ENCODE assay signal across 8 cellular contexts in the genomic region with DNA sequence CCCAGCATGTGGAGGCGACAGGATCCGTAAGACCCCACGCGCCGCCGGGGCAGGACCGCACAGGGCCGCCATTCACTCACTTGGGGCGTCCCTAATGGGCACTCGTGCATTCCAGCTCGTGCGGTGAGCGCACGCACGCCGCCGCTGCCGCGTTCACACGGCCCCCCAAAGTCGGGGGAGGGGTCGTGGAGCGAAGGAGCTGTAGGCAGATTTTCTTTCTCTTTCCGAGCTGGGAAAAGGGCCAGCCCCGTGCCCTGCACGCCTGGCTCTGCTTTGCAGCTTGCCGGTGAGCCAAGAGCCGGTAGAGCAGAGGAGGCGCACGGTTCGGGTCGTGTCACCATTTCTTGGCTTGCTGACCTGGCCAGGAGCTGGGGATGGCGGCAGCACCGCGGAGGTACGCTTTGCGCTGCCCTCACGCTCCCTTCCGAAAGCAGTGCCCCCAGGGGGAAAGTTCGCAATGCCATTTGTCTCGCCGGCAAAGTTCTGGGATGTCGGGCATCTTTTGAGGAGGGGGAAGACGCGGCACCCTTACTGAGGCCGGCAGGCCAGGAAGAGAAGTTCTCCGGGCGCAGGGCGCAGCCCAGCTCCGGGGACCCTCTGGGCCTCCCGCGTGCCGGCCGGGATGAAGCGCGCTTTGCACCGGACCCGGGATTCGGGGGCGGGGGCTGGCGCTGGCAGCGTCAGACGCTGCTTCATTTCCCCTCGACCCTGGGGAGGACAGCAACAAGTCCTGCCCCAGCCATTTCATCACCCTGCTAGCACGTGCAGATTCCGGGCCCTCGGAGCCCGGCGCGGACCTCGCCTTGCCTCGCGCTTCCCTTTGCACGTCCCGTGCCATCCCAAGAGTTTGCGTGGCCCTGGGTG. TPM values are rescaled to one million over a fixed set of nuclear protein-coding genes. Genes with fewer than 3 reads are reported as not detected.
DNase-seq lines count a peak whose midpoint lies in the region; ATAC-seq and TF ChIP-seq lines count a peak whose summit lies in the region.

No MANE protein-coding gene starts in this region.

- no peak for TF ChIP-seq POLR2A in breast epithelium (IDR thresholded peaks at IDR 0.05)

- BruUV-seq in Caco-2 (replicated peaks; lab: Mats Ljungman, UMichigan), result no TSS peak

- ATAC-seq in GM21447 (IDR thresholded peaks at IDR 0.05; ENCODE audit: unreplicated experiment) (no peak), GM18511 (IDR thresholded peaks at IDR 0.05; ENCODE audit: unreplicated experiment) (no peak)

- 0 to 1% methylated on average over 51 to 66 of the region's 76 CpGs for WGBS in mesodermal cell (ENCODE audit: insufficient coverage in 2 of 2), 2 experiments

- peaks cover 86% of the 10 kb centered on the region for H3K36me3 Mint-ChIP-seq in Caco-2 (ENCODE audit: insufficient read depth, unreplicated experiment)

- TF ChIP-seq EP300 in Ishikawa (IDR thresholded peaks at IDR 0.05; ENCODE audit: borderline replicate concordance), result no peak

- no peaks in the 10 kb centered on the region for H3K9me3 Mint-ChIP-seq in Caco-2 (ENCODE audit: unreplicated experiment)

- TF ChIP-seq RAD21 in Ishikawa (IDR thresholded peaks at IDR 0.05; ENCODE audit: low read depth), result no peak

- peaks cover 19% of the 10 kb centered on the region for H3K4me1 ChIP-seq in Caco-2
- peaks cover 0 to 4% of the 10 kb centered on the region in 2 donors for H3K4me1 ChIP-seq in breast epithelium
- peaks cover 15% of the 10 kb centered on the region for H3K4me1 ChIP-seq in mesodermal cell (ENCODE audit: control insufficient read depth, insufficient read depth, low read length, poor library complexity, severe bottlenecking)

- peak in 1 of 2 experiments; percentile 48 for DNase-seq in Caco-2
- no peak for DNase-seq in breast epithelium (ENCODE audit: low spot score in 2 of 2)
- DNase-seq in dedifferentiated amniotic fluid mesenchymal stem cell (ENCODE audit: extremely low spot score), result no peak
- DNase-seq in NCI-H2227 treated with DMSO at 0.1 percent for 48 hours (lab: John Stamatoyannopoulos, UW), result no peak

- no peaks in the 10 kb centered on the region for H3K9me3 ChIP-seq in Caco-2
- H3K9me3 ChIP-seq in breast epithelium, result no peaks in the 10 kb centered on the region
- H3K9me3 ChIP-seq in mesodermal cell (ENCODE audit: control insufficient read depth, low read length), result no peaks in the 10 kb centered on the region

- intact Hi-C loops in Caco-2 (cut with micrococcal nuclease; ENCODE audit: unreplicated experiment) (loop anchor here (5.0 kb wide), 1 partner anchor 210 kb away; no protein-coding TSS in a partner anchor), breast epithelium (cut with DNase I; ENCODE audit: low total_unique reads) (loop anchor here (5.0 kb wide), 1 partner anchor 165 kb away; no protein-coding TSS in a partner anchor)

- H3K27ac Mint-ChIP-seq in Caco-2 (ENCODE audit: unreplicated experiment), result peak overlapping the region; percentile 97

- TF ChIP-seq CTCF in Caco-2 (IDR thresholded peaks at IDR 0.05; ENCODE audit: insufficient read depth in 1 of 2, low read depth in 1 of 2, low read length in 1 of 2, severe bottlenecking in 1 of 2, unreplicated experiment in 1 of 2), result no peak
- no peak for TF ChIP-seq CTCF in breast epithelium (IDR thresholded peaks at IDR 0.05)

- H3K27me3 ChIP-seq in Caco-2 (replicated peaks; ENCODE audit: control insufficient read depth, insufficient read depth, low read length), result no peaks in the 10 kb centered on the region
- H3K27me3 ChIP-seq in breast epithelium, result peaks cover 2 to 37% of the 10 kb centered on the region in 2 donors

- H3K27ac ChIP-seq in breast epithelium, result peak overlapping the region; percentile 77 to 80
- H3K27ac ChIP-seq in mesodermal cell (ENCODE audit: low read depth, low read length, severe bottlenecking), result no peak overlapping the region

- peaks cover 23% of the 10 kb centered on the region for H3K4me1 Mint-ChIP-seq in Caco-2 (ENCODE audit: low read depth, unreplicated experiment)

- POLR2A ChIA-PET in Caco-2 (lab: Charles Lee), result interaction anchor here (0.5 to 5.3 kb wide), 15 partner anchors 10 to 594 kb away, joined by 3 to 72 read pairs (median 3); no protein-coding TSS in a partner anchor

- H3K4me3 Mint-ChIP-seq in Caco-2 (ENCODE audit: unreplicated experiment), result peak overlapping the region; percentile 91

- CTCF ChIA-PET in Caco-2 (lab: Charles Lee), result interaction anchor here (0.5 to 7.1 kb wide), 5 partner anchors 21 to 620 kb away, joined by 3 to 120 read pairs (median 3); no protein-coding TSS in a partner anchor

- H3K36me3 ChIP-seq in Caco-2 (ENCODE audit: control insufficient read depth, insufficient read depth, low read length) (peaks cover 6% of the 10 kb centered on the region), breast epithelium (no peaks in the 10 kb centered on the region), mesodermal cell (ENCODE audit: control insufficient read depth, insufficient read depth, low read length) (peaks cover 35% of the 10 kb centered on the region)

- H3K4me3 ChIP-seq in Caco-2 (ENCODE audit: low read depth, low read length) (peak overlapping the region; percentile 87), breast epithelium (peak overlapping the region; percentile 25 to 78 (median 63)), mesodermal cell (ENCODE audit: extremely low read depth, insufficient read depth, low read length, poor library complexity, severe bottlenecking) (peak overlapping the region; percentile 64)

- no peaks in the 10 kb centered on the region for H3K27me3 Mint-ChIP-seq in Caco-2 (ENCODE audit: insufficient read depth, unreplicated experiment)

TF ChIP-seq in Ishikawa, 13 proteins besides CTCF, POLR2A, EP300 and RAD21:
- TF ChIP-seq, protein P1, sequence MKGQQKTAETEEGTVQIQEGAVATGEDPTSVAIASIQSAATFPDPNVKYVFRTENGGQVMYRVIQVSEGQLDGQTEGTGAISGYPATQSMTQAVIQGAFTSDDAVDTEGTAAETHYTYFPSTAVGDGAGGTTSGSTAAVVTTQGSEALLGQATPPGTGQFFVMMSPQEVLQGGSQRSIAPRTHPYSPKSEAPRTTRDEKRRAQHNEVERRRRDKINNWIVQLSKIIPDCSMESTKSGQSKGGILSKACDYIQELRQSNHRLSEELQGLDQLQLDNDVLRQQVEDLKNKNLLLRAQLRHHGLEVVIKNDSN (IDR thresholded peaks at IDR 0.05), result no peak
- TF ChIP-seq, protein P2, sequence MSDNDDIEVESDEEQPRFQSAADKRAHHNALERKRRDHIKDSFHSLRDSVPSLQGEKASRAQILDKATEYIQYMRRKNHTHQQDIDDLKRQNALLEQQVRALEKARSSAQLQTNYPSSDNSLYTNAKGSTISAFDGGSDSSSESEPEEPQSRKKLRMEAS (IDR thresholded peaks at IDR 0.05), result peak; percentile 88
- TF ChIP-seq CEBPB (IDR thresholded peaks at IDR 0.05) (no peak), ZBTB7A (IDR thresholded peaks at IDR 0.05; ENCODE audit: low read depth) (peak; percentile 68; the same call in 1 of the 2 replicates), NFIC (IDR thresholded peaks at IDR 0.05) (no peak), EGR1 (IDR thresholded peaks at IDR 0.05) (0 out of 2 replicates have a peak, but pooled peaks have one; percentile 8)

RNA-seq across cellular contexts. Expression of a gene that starts 0.9 kb away (rescaled TPM):
- total RNA-seq in Caco-2 (2022) (190 and 224 TPM in 2 replicates), breast epithelium (100 to 1,000 TPM in 2 of 3 donors, 10 to 100 TPM in 1; 12.8 to 502 (median 347) TPM)
- polyA plus RNA-seq in mesodermal cell (2013, experiment 1 of 2), result 17.1 TPM
- polyA plus RNA-seq in mesodermal cell (2013, experiment 2 of 2), result 17.3 TPM
